In the genomic region with DNA sequence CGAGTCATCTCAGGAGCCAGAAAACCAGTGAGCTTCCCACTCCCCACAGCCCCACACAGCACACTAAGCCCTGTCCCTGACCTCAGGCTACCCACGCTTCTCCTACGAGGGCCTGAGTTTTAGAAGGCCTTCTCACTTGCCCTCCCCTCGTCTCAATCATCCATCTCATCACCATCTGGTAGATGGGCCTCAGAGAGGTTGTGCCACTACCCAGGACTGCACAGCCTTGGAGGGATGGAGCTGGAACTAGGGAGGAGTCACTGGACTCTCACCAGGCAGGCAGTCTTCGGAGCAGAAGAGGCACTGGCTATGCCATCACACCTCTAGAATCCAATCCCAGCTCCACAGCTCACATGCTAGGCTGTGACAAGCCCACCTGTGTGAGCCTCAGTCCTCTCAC, we compare ENCODE assay signal across 23 cellular contexts. TPM values are rescaled to one million over a fixed set of nuclear protein-coding genes. Genes with fewer than 3 reads are reported as not detected.
DNase-seq lines count a peak whose midpoint lies in the region; ATAC-seq and TF ChIP-seq lines count a peak whose summit lies in the region.
"Had no signal": no experiment of that assay in that cellular context is flagged by ENCODE, and none has a peak within 500 bp of the region (broad histone marks: within the 10 kb centered on the region; RNA-seq: fewer than 3 reads in every experiment).

No MANE protein-coding gene starts in this region.

- TF ChIP-seq POLR2A in gastroesophageal sphincter (IDR thresholded peaks at IDR 0.05): no peak

- CTCF ChIA-PET in mammary epithelial cell (lab: Charles Lee; ENCODE audit: low non-redundant PET): no interaction called here

- no peak for TF ChIP-seq EP300 in gastroesophageal sphincter (IDR thresholded peaks at IDR 0.05)

- peak overlapping the region in 1 of 2 donors; percentile 36 for H3K9ac ChIP-seq in stomach smooth muscle (ENCODE audit: low read length in 2 of 2)
- no peak overlapping the region for H3K9ac ChIP-seq in mammary epithelial cell (ENCODE audit: insufficient read depth, low read length)
- H3K9ac ChIP-seq: SK-N-SH had no signal

- peaks cover 47% of the 10 kb centered on the region for H3K79me2 ChIP-seq in mammary epithelial cell (ENCODE audit: insufficient read depth, low read length)

- peaks cover 39% of the 10 kb centered on the region for H3K4me1 Mint-ChIP-seq in T-helper 2 cell treated with Interferon-gamma antibody and Interleukin-4, amounts not matched to agents 5 μg/mL and 100 μg/mL, for 36 hours (ENCODE audit: low read depth)

- H3K36me3 Mint-ChIP-seq in T-helper 2 cell treated with Interferon-gamma antibody and Interleukin-4, amounts not matched to agents 5 μg/mL and 100 μg/mL, for 36 hours (ENCODE audit: low read depth): peaks cover 4% of the 10 kb centered on the region

- no peak for DNase-seq in T-helper 2 cell treated with Interferon-gamma antibody and Interleukin-4, amounts not matched to agents 5 μg/mL and 100 μg/mL, for 36 hours (ENCODE audit: low spot score)
- DNase-seq in T-helper 2 cell: no peak
- no peak for DNase-seq in activated effector memory CD4-positive, alpha-beta T cell treated with anti-CD3 and anti-CD28 coated beads, Interleukin-2, amount 50 U/mL, for 16 hours
- no peak for DNase-seq in mammary epithelial cell
- DNase-seq: activated CD4-positive, alpha-beta memory T cell treated with anti-CD3 and anti-CD28 coated beads, Interleukin-2, amount 10 ng/mL, durations not matched to agents 7 days and 5 days; activated T-cell treated with anti-CD3 and anti-CD28 coated beads, Interleukin-2, amount 50 U/mL, for 48 hours; brain microvascular endothelial cell; Caco-2; NCI-H1105; NCI-H2081 treated with DMSO at 0.1 percent for 48 hours; NCI-H446 treated with DMSO at 0.1 percent for 48 hours; NK-92 treated with Interleukin-12 subunit alpha and Interleukin-12 subunit beta, amount 100 ng/mL, for 24 hours; SK-N-SH; spleen; stimulated activated CD4-positive, alpha-beta T cell treated with anti-CD3 and anti-CD28 coated beads, Interleukin-4, amount 100 ng/mL, for 24 hours had no signal

- H3K27me3 ChIP-seq in gastroesophageal sphincter: no peaks in the 10 kb centered on the region
- H3K27me3 ChIP-seq in stomach smooth muscle (ENCODE audit: control insufficient read depth in 1 of 2, insufficient read depth in 2 of 2, low read length in 2 of 2): no peaks in the 10 kb centered on the region
- no peaks in the 10 kb centered on the region for H3K27me3 ChIP-seq in mammary epithelial cell (ENCODE audit: insufficient read depth, low read length)
- H3K27me3 ChIP-seq: brain microvascular endothelial cell, left lung, spleen, suprapubic skin had no signal

- intact Hi-C loops in mammary epithelial cell (cut with micrococcal nuclease): no loop called here

- no peaks in the 10 kb centered on the region for H3K9me3 Mint-ChIP-seq in T-helper 2 cell treated with Interferon-gamma antibody and Interleukin-4, amounts not matched to agents 5 μg/mL and 100 μg/mL, for 36 hours
- H3K9me3 Mint-ChIP-seq: activated CD4-positive, alpha-beta memory T cell treated with anti-CD3 and anti-CD28 coated beads, Interleukin-2, amount 10 ng/mL, durations not matched to agents 7 days and 5 days; dendritic cell treated with granulocyte-macrophage colony-stimulating factor and Interleukin-4, amounts not matched to agents 40 ng/mL and 50 ng/mL, for 4 days had no signal

- dilution Hi-C loops in mammary epithelial cell (cut with HindIII; ENCODE audit: low sequenced_read_pairs): no loop called here

- H3K4me3 Mint-ChIP-seq in T-helper 2 cell treated with Interferon-gamma antibody and Interleukin-4, amounts not matched to agents 5 μg/mL and 100 μg/mL, for 36 hours: no peak overlapping the region
- H3K4me3 Mint-ChIP-seq: activated CD4-positive, alpha-beta memory T cell treated with anti-CD3 and anti-CD28 coated beads, Interleukin-2, amount 10 ng/mL, durations not matched to agents 7 days and 5 days; dendritic cell treated with granulocyte-macrophage colony-stimulating factor and Interleukin-4, amounts not matched to agents 40 ng/mL and 50 ng/mL, for 4 days had no signal

- H3K27ac ChIP-seq in KOPT-K1 (ENCODE audit: low read depth, low read length, poor library complexity, severe bottlenecking): peak overlapping the region; percentile 16
- H3K27ac ChIP-seq in gastroesophageal sphincter: peak overlapping the region; percentile 56 to 88 (median 87)
- peak overlapping the region; percentile 94 for H3K27ac ChIP-seq in stomach smooth muscle (ENCODE audit: low read length)
- no peak overlapping the region for H3K27ac ChIP-seq in mammary epithelial cell (ENCODE audit: insufficient read depth, low read depth, low read length)
- H3K27ac ChIP-seq: 22Rv1, brain microvascular endothelial cell, left lung, suprapubic skin had no signal

- TF ChIP-seq CTCF in gastroesophageal sphincter (IDR thresholded peaks at IDR 0.05) (no peak), mammary epithelial cell (conservative IDR thresholded peaks at IDR 0.05 in 1 of 2, IDR thresholded peaks at IDR 0.05 in 1 of 2; ENCODE audit: extremely low read depth in 1 of 2, insufficient read depth in 1 of 2, low read depth in 1 of 2, low read length in 2 of 2) (no peak)

- in situ Hi-C loops in mammary epithelial cell (cut with MboI; ENCODE audit: low sequenced_read_pairs in 2 of 2): no loop called here

- H3K27me3 Mint-ChIP-seq in T-helper 2 cell treated with Interferon-gamma antibody and Interleukin-4, amounts not matched to agents 5 μg/mL and 100 μg/mL, for 36 hours (ENCODE audit: low read depth): no peaks in the 10 kb centered on the region
- H3K27me3 Mint-ChIP-seq: activated CD4-positive, alpha-beta memory T cell treated with anti-CD3 and anti-CD28 coated beads, Interleukin-2, amount 10 ng/mL, durations not matched to agents 7 days and 5 days; dendritic cell treated with granulocyte-macrophage colony-stimulating factor and Interleukin-4, amounts not matched to agents 40 ng/mL and 50 ng/mL, for 4 days had no signal

- peak overlapping the region; percentile 4 for H3K27ac Mint-ChIP-seq in T-helper 2 cell treated with Interferon-gamma antibody and Interleukin-4, amounts not matched to agents 5 μg/mL and 100 μg/mL, for 36 hours
- H3K27ac Mint-ChIP-seq: activated CD4-positive, alpha-beta memory T cell treated with anti-CD3 and anti-CD28 coated beads, Interleukin-2, amount 10 ng/mL, durations not matched to agents 7 days and 5 days; dendritic cell treated with granulocyte-macrophage colony-stimulating factor and Interleukin-4, amounts not matched to agents 40 ng/mL and 50 ng/mL, for 4 days had no signal

- H3K4me1 ChIP-seq in gastroesophageal sphincter (peaks cover 0 to 95% (median 43%) of the 10 kb centered on the region in 3 donors), stomach smooth muscle (ENCODE audit: control insufficient read depth, insufficient read depth, low read length) (peaks cover 59% of the 10 kb centered on the region), mammary epithelial cell (ENCODE audit: insufficient read depth, low read length) (peaks cover 19% of the 10 kb centered on the region)
- H3K4me1 ChIP-seq: Caco-2 had no signal

- ATAC-seq in gastroesophageal sphincter: no peak
- no peak for ATAC-seq in GM18909 (IDR thresholded peaks at IDR 0.05; ENCODE audit: poor library complexity, unreplicated experiment)
- ATAC-seq: left lung had no signal

- H3K4me3 ChIP-seq in gastroesophageal sphincter (no peak overlapping the region), stomach smooth muscle (ENCODE audit: low read length in 2 of 2) (peak overlapping the region in 1 of 2 donors; percentile 13), mammary epithelial cell (replicated peaks in 1 of 3; ENCODE audit: insufficient read depth in 1 of 3, low read depth in 2 of 3, low read length in 3 of 3) (no peak overlapping the region)
- H3K4me3 ChIP-seq: left lung, spleen, suprapubic skin had no signal

- BruUV-seq in mammary epithelial cell (replicated peaks; lab: Mats Ljungman, UMichigan): no TSS peak

- H3K4me2 ChIP-seq in mammary epithelial cell (ENCODE audit: insufficient read depth, low read depth, low read length): no peak overlapping the region
- H3K4me2 ChIP-seq: SK-N-SH had no signal

- no peaks in the 10 kb centered on the region for H3K36me3 ChIP-seq in KOPT-K1 (ENCODE audit: insufficient read depth, low read length)
- no peaks in the 10 kb centered on the region for H3K36me3 ChIP-seq in gastroesophageal sphincter
- no peaks in the 10 kb centered on the region for H3K36me3 ChIP-seq in stomach smooth muscle (ENCODE audit: control insufficient read depth in 2 of 2, insufficient read depth in 2 of 2, low read length in 2 of 2)
- H3K36me3 ChIP-seq in mammary epithelial cell (ENCODE audit: insufficient read depth, low read length): no peaks in the 10 kb centered on the region
- H3K36me3 ChIP-seq: brain microvascular endothelial cell, left lung, suprapubic skin had no signal

- 90% methylated on average over 2 of the region's 5 CpGs; no CpG with 5 or more reads in 1 of the 2 donors for WGBS in gastroesophageal sphincter (ENCODE audit: low coverage in 1 of 2), 2 donors
- WGBS in mammary epithelial cell (ENCODE audit: low coverage, missing lambda C conversion rate): 92% methylated on average over 5 of the region's 5 CpGs

- H2AFZ ChIP-seq in mammary epithelial cell (ENCODE audit: low read depth, low read length): no peak overlapping the region

- H4K20me1 ChIP-seq in mammary epithelial cell (ENCODE audit: insufficient read depth, low read length): no peaks in the 10 kb centered on the region

- no peaks in the 10 kb centered on the region for H3K9me3 ChIP-seq in KOPT-K1 (ENCODE audit: insufficient read depth, low read length, poor library complexity, severe bottlenecking)
- H3K9me3 ChIP-seq in gastroesophageal sphincter: no peaks in the 10 kb centered on the region
- H3K9me3 ChIP-seq in stomach smooth muscle (ENCODE audit: control insufficient read depth in 2 of 2, low read length in 2 of 2): no peaks in the 10 kb centered on the region
- no peaks in the 10 kb centered on the region for H3K9me3 ChIP-seq in mammary epithelial cell (replicated peaks; ENCODE audit: insufficient read depth, low read length)
- H3K9me3 ChIP-seq: Caco-2, left lung, SK-N-SH, spleen, suprapubic skin had no signal

RNA-seq across cellular contexts. Expression of gene ITPK1, which starts 52.3 kb away (rescaled TPM):
- total RNA-seq in gastroesophageal sphincter (100 to 1,000 TPM in 3 of 4 donors, 10 to 100 TPM in 1; 68.8 to 201 (median 134) TPM), mammary epithelial cell (100 to 1,000 TPM in 1 of 2 donors, 10 to 100 TPM in 1; 38.8 to 104 TPM)
- polyA plus RNA-seq in mammary epithelial cell: 80.2 TPM
- 163 TPM for polyA minus RNA-seq in mammary epithelial cell
